Comparison of ENCODE assay signal across 18 cellular contexts in the genomic region with DNA sequence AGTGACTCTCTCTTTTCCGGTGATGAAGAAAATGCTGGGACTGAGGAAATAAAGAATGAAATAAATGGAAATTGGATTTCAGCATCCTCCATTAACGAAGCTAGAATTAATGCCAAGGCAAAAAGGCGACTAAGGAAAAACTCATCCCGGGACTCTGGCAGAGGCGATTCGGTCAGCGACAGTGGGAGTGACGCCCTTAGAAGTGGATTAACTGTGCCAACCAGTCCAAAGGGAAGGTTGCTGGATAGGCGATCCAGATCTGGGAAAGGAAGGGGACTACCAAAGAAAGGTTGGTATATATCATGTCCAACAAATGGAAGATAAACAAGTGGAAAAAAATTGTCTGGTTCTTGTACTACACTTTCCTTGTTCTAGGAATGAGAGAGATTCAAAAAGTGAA. TPM values are rescaled to one million over a fixed set of nuclear protein-coding genes. Genes with fewer than 3 reads are reported as not detected.
DNase-seq lines count a peak whose midpoint lies in the region; ATAC-seq and TF ChIP-seq lines count a peak whose summit lies in the region.
"Had no signal": no experiment of that assay in that cellular context is flagged by ENCODE, and none has a peak within 500 bp of the region (broad histone marks: within the 10 kb centered on the region; RNA-seq: fewer than 3 reads in every experiment).

No MANE protein-coding gene starts in this region.

- H3K36me3 ChIP-seq in HEK293 (ENCODE audit: control insufficient read depth in 2 of 2, insufficient read depth in 1 of 2, low read length in 2 of 2) (peaks cover 63 to 68% of the 10 kb centered on the region in 2 experiments), tibial artery (peaks cover 20 to 36% (median 23%) of the 10 kb centered on the region in 3 donors)

- POLR2A ChIA-PET in HEK293 (lab: Yijun Ruan, JAX) (no interaction called here), activated B cell treated with CpG ODN at 0.5 μM for 24 hours (lab: Charles Lee) (interaction anchor here (1.4 to 2.5 kb wide), 3 partner anchors 10 to 39 kb away, joined by 4 to 8 read pairs (median 5); partner anchors contain the start of genes BBIP1 and SHOC2)

- no peak overlapping the region for H3K4me3 Mint-ChIP-seq in activated B cell treated with CpG ODN at 0.5 μM for 24 hours
- H3K4me3 Mint-ChIP-seq in stimulated activated effector memory CD8-positive, alpha-beta T cell treated with anti-CD3 and anti-CD28 coated beads, Interleukin-12 subunit alpha, Interleukin-12 subunit beta, amount 100 ng/mL, for 72 hours: peak overlapping the region; percentile 20
- no peak overlapping the region for H3K4me3 Mint-ChIP-seq in glutamatergic neuron (ENCODE audit: unreplicated experiment)
- H3K4me3 Mint-ChIP-seq: nephron had no signal

- intact Hi-C loops in activated B cell treated with CpG ODN at 0.5 μM for 24 hours (cut with micrococcal nuclease) (no loop called here), Right ventricle myocardium superior (cut with DNase I) (loop anchor here (5.0 kb wide), 1 partner anchor 139 kb away; no protein-coding TSS in a partner anchor), tibial artery (cut with DNase I; ENCODE audit: low total_unique reads) (no loop called here)

- H3K9me3 ChIP-seq in HEK293 (ENCODE audit: control insufficient read depth, insufficient read depth, low read depth, low read length): no peaks in the 10 kb centered on the region
- H3K9me3 ChIP-seq in tibial artery: no peaks in the 10 kb centered on the region

- H3K27me3 Mint-ChIP-seq in activated B cell treated with CpG ODN at 0.5 μM for 24 hours: no peaks in the 10 kb centered on the region
- no peaks in the 10 kb centered on the region for H3K27me3 Mint-ChIP-seq in glutamatergic neuron (ENCODE audit: unreplicated experiment)

- H3K4me1 Mint-ChIP-seq in activated B cell treated with CpG ODN at 0.5 μM for 24 hours: peaks cover 47% of the 10 kb centered on the region
- peaks cover 53% of the 10 kb centered on the region for H3K4me1 Mint-ChIP-seq in stimulated activated effector memory CD8-positive, alpha-beta T cell treated with anti-CD3 and anti-CD28 coated beads, Interleukin-12 subunit alpha, Interleukin-12 subunit beta, amount 100 ng/mL, for 72 hours
- peaks cover 19% of the 10 kb centered on the region for H3K4me1 Mint-ChIP-seq in glutamatergic neuron (ENCODE audit: low read depth, unreplicated experiment)

- no peaks in the 10 kb centered on the region for H3K4me1 ChIP-seq in HEK293 (ENCODE audit: control insufficient read depth, insufficient read depth, low read length)
- H3K4me1 ChIP-seq in tibial artery: peaks cover 0 to 21% (median 2%) of the 10 kb centered on the region in 4 donors

- ATAC-seq in activated B cell treated with CpG ODN at 0.5 μM for 24 hours (ENCODE audit: low read depth) (no peak), Right ventricle myocardium superior (ENCODE audit: poor library complexity) (peak; percentile 80)
- ATAC-seq in stimulated activated effector memory CD8-positive, alpha-beta T cell treated with anti-CD3 and anti-CD28 coated beads, Interleukin-12 subunit alpha, Interleukin-12 subunit beta, amount 100 ng/mL, for 72 hours: no peak

- H3K27me3 ChIP-seq in tibial artery: no peaks in the 10 kb centered on the region
- H3K27me3 ChIP-seq: dorsolateral prefrontal cortex had no signal

- H3K27ac Mint-ChIP-seq in activated B cell treated with CpG ODN at 0.5 μM for 24 hours (peak overlapping the region; percentile 37), glutamatergic neuron (ENCODE audit: unreplicated experiment) (no peak overlapping the region)
- H3K27ac Mint-ChIP-seq in stimulated activated effector memory CD8-positive, alpha-beta T cell treated with anti-CD3 and anti-CD28 coated beads, Interleukin-12 subunit alpha, Interleukin-12 subunit beta, amount 100 ng/mL, for 72 hours: no peak overlapping the region
- H3K27ac Mint-ChIP-seq: nephron had no signal

- CTCF ChIA-PET in HEK293 (lab: Yijun Ruan, JAX): interaction anchor here (0.6 to 2.3 kb wide), 7 partner anchors 11 to 226 kb away, joined by 3 to 8 read pairs (median 3); no protein-coding TSS in a partner anchor
- CTCF ChIA-PET in activated B cell treated with CpG ODN at 0.5 μM for 24 hours (lab: Charles Lee): interaction anchor here (2.2 kb wide), 1 partner anchor 78 kb away, joined by 9 read pairs; no protein-coding TSS in a partner anchor

- no peaks in the 10 kb centered on the region for H3K9me3 Mint-ChIP-seq in activated B cell treated with CpG ODN at 0.5 μM for 24 hours
- H3K9me3 Mint-ChIP-seq in stimulated activated effector memory CD8-positive, alpha-beta T cell treated with anti-CD3 and anti-CD28 coated beads, Interleukin-12 subunit alpha, Interleukin-12 subunit beta, amount 100 ng/mL, for 72 hours: no peaks in the 10 kb centered on the region
- H3K9me3 Mint-ChIP-seq in glutamatergic neuron (ENCODE audit: unreplicated experiment): no peaks in the 10 kb centered on the region
- H3K9me3 Mint-ChIP-seq: nephron had no signal

- DNase-seq in activated B cell treated with CpG ODN at 0.5 μM for 24 hours (no peak), Right ventricle myocardium superior (no peak), SKM-1 treated with dmso at 0.1 percent for 144 hours (lab: John Stamatoyannopoulos, UW; ENCODE audit: unreplicated experiment) (no peak), glutamatergic neuron (no peak), tibial artery (no peak)
- DNase-seq in stimulated activated effector memory CD8-positive, alpha-beta T cell treated with anti-CD3 and anti-CD28 coated beads, Interleukin-12 subunit alpha, Interleukin-12 subunit beta, amount 100 ng/mL, for 72 hours (ENCODE audit: low spot score in 2 of 2): no peak
- DNase-seq: activated naive CD4-positive, alpha-beta T cell; DMS 273 treated with DMSO at 0.1 percent for 48 hours; dorsolateral prefrontal cortex; GF-D8; IMR-90; MM.1S; NCI-H1930; NCI-H510A treated with DMSO at 0.1 percent for 48 hours; retina; SHP77 had no signal

- no peak for TF ChIP-seq CTCF in HEK293 (tag by site-specific recombination; IDR thresholded peaks at IDR 0.05)
- TF ChIP-seq CTCF in activated B cell treated with CpG ODN at 0.5 μM for 24 hours (IDR thresholded peaks at IDR 0.05): no peak
- TF ChIP-seq CTCF in glutamatergic neuron (IDR thresholded peaks at IDR 0.05; ENCODE audit: partially characterized antibody, unreplicated experiment): no peak
- TF ChIP-seq CTCF in tibial artery (IDR thresholded peaks at IDR 0.05): no peak

- H3K36me3 Mint-ChIP-seq in activated B cell treated with CpG ODN at 0.5 μM for 24 hours (ENCODE audit: low read depth): peaks cover 80% of the 10 kb centered on the region
- peaks cover 84% of the 10 kb centered on the region for H3K36me3 Mint-ChIP-seq in stimulated activated effector memory CD8-positive, alpha-beta T cell treated with anti-CD3 and anti-CD28 coated beads, Interleukin-12 subunit alpha, Interleukin-12 subunit beta, amount 100 ng/mL, for 72 hours
- H3K36me3 Mint-ChIP-seq in glutamatergic neuron (ENCODE audit: unreplicated experiment): no peaks in the 10 kb centered on the region

- H3K4me3 ChIP-seq in HEK293 (ENCODE audit: low read depth, low read length) (no peak overlapping the region), tibial artery (no peak overlapping the region)

- H3K27ac ChIP-seq in HEK293 (ENCODE audit: extremely low read depth, low read depth, low read length) (no peak overlapping the region), tibial artery (no peak overlapping the region)

TF ChIP-seq in HEK293, 187 proteins besides CTCF, POLR2A, EP300 and RAD21 (continues in another document):
- TF ChIP-seq, protein P1, sequence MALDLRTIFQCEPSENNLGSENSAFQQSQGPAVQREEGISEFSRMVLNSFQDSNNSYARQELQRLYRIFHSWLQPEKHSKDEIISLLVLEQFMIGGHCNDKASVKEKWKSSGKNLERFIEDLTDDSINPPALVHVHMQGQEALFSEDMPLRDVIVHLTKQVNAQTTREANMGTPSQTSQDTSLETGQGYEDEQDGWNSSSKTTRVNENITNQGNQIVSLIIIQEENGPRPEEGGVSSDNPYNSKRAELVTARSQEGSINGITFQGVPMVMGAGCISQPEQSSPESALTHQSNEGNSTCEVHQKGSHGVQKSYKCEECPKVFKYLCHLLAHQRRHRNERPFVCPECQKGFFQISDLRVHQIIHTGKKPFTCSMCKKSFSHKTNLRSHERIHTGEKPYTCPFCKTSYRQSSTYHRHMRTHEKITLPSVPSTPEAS (tag by site-specific recombination; IDR thresholded peaks at IDR 0.05): no peak
- no peak for TF ChIP-seq ZNF266 (tag by site-specific recombination; IDR thresholded peaks at IDR 0.05; ENCODE audit: low read depth)
- TF ChIP-seq ZNF558 (tag by site-specific recombination; IDR thresholded peaks at IDR 0.05): no peak
- no peak for TF ChIP-seq ZBTB20 (tag by site-specific recombination; IDR thresholded peaks at IDR 0.05)
- TF ChIP-seq, protein P2, sequence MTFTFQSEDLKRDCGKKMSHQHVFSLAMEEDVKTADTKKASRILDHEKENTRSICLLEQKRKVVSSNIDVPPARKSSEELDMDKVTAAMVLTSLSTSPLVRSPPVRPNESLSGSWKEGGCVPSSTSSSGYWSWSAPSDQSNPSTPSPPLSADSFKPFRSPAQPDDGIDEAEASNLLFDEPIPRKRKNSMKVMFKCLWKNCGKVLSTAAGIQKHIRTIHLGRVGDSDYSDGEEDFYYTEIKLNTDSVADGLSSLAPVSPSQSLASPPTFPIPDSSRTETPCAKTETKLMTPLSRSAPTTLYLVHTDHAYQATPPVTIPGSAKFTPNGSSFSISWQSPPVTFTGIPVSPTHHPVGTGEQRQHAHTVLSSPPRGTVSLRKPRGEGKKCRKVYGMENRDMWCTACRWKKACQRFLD (tag by site-specific recombination; IDR thresholded peaks at IDR 0.05): no peak
- peak; percentile 81 for TF ChIP-seq PRDM1 (tag by site-specific recombination; IDR thresholded peaks at IDR 0.05)

RNA-seq across cellular contexts. Expression of gene PDCD4, which starts 9.5 kb away (rescaled TPM):
- 143 and 145 TPM in 2 replicates for total RNA-seq in activated B cell treated with CpG ODN at 0.5 μM for 24 hours
- total RNA-seq in Right ventricle myocardium superior: 90.0 TPM
- 149 TPM for total RNA-seq in glutamatergic neuron (ENCODE audit: unreplicated experiment)

RNA-seq across cellular contexts. Expression of gene BBIP1, which starts 37.7 kb away (rescaled TPM):
- total RNA-seq in activated B cell treated with CpG ODN at 0.5 μM for 24 hours (28.4 and 29.0 TPM in 2 replicates), Right ventricle myocardium superior (16.0 TPM), glutamatergic neuron (ENCODE audit: unreplicated experiment) (39.1 TPM)

RNA-seq across cellular contexts. Expression of gene SHOC2, which starts 38.2 kb away (rescaled TPM):
- total RNA-seq in activated B cell treated with CpG ODN at 0.5 μM for 24 hours (92.7 and 106 TPM in 2 replicates), Right ventricle myocardium superior (40.8 TPM), glutamatergic neuron (ENCODE audit: unreplicated experiment) (98.3 TPM)
